In genomic region chr16:55389426-55390073, GRCh38 we compare ENCODE assay signal across 26 cellular contexts.
A peak's percentile ranks its signal among the peaks of the same experiment; 100 is the strongest.
DNase-seq lines count a peak whose midpoint lies in the region; ATAC-seq and TF ChIP-seq lines count a peak whose summit lies in the region.
"Had no signal": no experiment of that assay in that cellular context is flagged by ENCODE, and none has a peak within 500 bp of the region (broad histone marks: within the 10 kb centered on the region; RNA-seq: fewer than 3 reads in every experiment).

No MANE protein-coding gene starts in this region.

- ATAC-seq in left cardiac atrium (peak; percentile 55 to 71), psoas muscle (peak; percentile 78 to 89 (median 86)), HG02938 (IDR thresholded peaks at IDR 0.05; ENCODE audit: unreplicated experiment) (no peak), GM19455 (IDR thresholded peaks at IDR 0.05; ENCODE audit: unreplicated experiment) (no peak), GM19023 (IDR thresholded peaks at IDR 0.05; ENCODE audit: unreplicated experiment) (no peak)
- ATAC-seq: activated CD4-positive, CD25-positive, alpha-beta regulatory T cell treated with anti-CD3 and anti-CD28 coated beads, Interleukin-2, amount 50 U/mL, for 24 hours; activated CD8-positive, alpha-beta T cell treated with anti-CD3 and anti-CD28 coated beads for 36 hours; PC-3; T-cell had no signal

- 47 to 58% (median 49%) methylated on average over 9 of the region's 9 CpGs for WGBS in psoas muscle, 3 donors

- no peaks in the 10 kb centered on the region for H3K36me3 ChIP-seq in PC-9 (ENCODE audit: low read depth)
- no peaks in the 10 kb centered on the region for H3K36me3 ChIP-seq in psoas muscle (ENCODE audit: insufficient read depth in 1 of 2, low read depth in 1 of 2)
- H3K36me3 ChIP-seq: SJCRH30, tibial nerve had no signal

- H4K20me1 ChIP-seq in PC-9 (ENCODE audit: insufficient read depth): no peaks in the 10 kb centered on the region

- CTCF ChIA-PET in PC-9 (lab: Charles Lee): no interaction called here

- intact Hi-C loops in PC-9 (cut with micrococcal nuclease; ENCODE audit: unreplicated experiment) (no loop called here), left cardiac atrium (cut with DNase I) (no loop called here), psoas muscle (cut with DNase I) (no loop called here)

- H3K9me3 ChIP-seq in PC-9 (ENCODE audit: insufficient read depth, low read depth) (no peaks in the 10 kb centered on the region; the same call in 1 of the 2 replicates), psoas muscle (no peaks in the 10 kb centered on the region)
- H3K9me3 ChIP-seq: SJCRH30, tibial nerve had no signal

- POLR2A ChIA-PET in PC-9 (lab: Charles Lee; ENCODE audit: unreplicated experiment): no interaction called here

- H3K27ac ChIP-seq in C4-2B (peak overlapping the region; percentile 18), PC-9 (peak overlapping the region; percentile 57), psoas muscle (peak overlapping the region; percentile 60)
- H3K27ac ChIP-seq: hepatocyte, SJCRH30, tibial nerve had no signal

- TF ChIP-seq CTCF in C4-2B (conservative IDR thresholded peaks at IDR 0.05) (no peak), PC-9 (conservative IDR thresholded peaks at IDR 0.05) (no peak), psoas muscle (IDR thresholded peaks at IDR 0.05) (no peak)

- no peak overlapping the region for H2AFZ ChIP-seq in PC-9
- H2AFZ ChIP-seq: hepatocyte had no signal

- H3K9me2 ChIP-seq in PC-9 (ENCODE audit: insufficient read depth): no peaks in the 10 kb centered on the region

- no peaks in the 10 kb centered on the region for H3K79me2 ChIP-seq in PC-9 (ENCODE audit: low read depth)
- H3K79me2 ChIP-seq: hepatocyte had no signal

- peaks cover 20% of the 10 kb centered on the region for H3F3A ChIP-seq in PC-9 (ENCODE audit: insufficient read depth, low read depth)

- no peak overlapping the region for H3K4me3 ChIP-seq in PC-9
- H3K4me3 ChIP-seq in psoas muscle: no peak overlapping the region
- H3K4me3 ChIP-seq: hepatocyte, SJCRH30, tibial nerve had no signal

- peak in 1 of 2 experiments; percentile 73 for DNase-seq in PC-9
- peak; percentile 30 for DNase-seq in left cardiac atrium
- DNase-seq in psoas muscle: peak; percentile 52 to 72
- DNase-seq in NCI-H128 (lab: John Stamatoyannopoulos, UW; ENCODE audit: unreplicated experiment): no peak
- DNase-seq: activated CD8-positive, alpha-beta T cell treated with anti-CD3 and anti-CD28 coated beads for 36 hours; activated naive CD4-positive, alpha-beta T cell treated with Interleukin-2 at 50 U/mL for 16 hours; activated T-cell treated with anti-CD3 and anti-CD28 coated beads, Interleukin-2, amount 50 U/mL, for 24 hours; amniotic stem cell; Calu3; dermis blood vessel endothelial cell; HCEC 1CT; IMR-90; NCI-H1694 treated with DMSO at 0.1 percent for 48 hours; NCI-H2227 treated with DMSO at 0.1 percent for 48 hours; PC-3; retina; SJCRH30; stimulated activated CD4-positive, alpha-beta T cell treated with anti-CD3 and anti-CD28 coated beads, Interleukin-12 subunit alpha, Interleukin-12 subunit beta, amount 100 ng/mL, for 4 hours; T-cell had no signal

- peak overlapping the region; percentile 50 for H3K4me2 ChIP-seq in PC-9
- H3K4me2 ChIP-seq: hepatocyte had no signal

- H3K4me1 ChIP-seq in PC-9 (replicated peaks; ENCODE audit: insufficient read depth) (peaks cover 48% of the 10 kb centered on the region), psoas muscle (no peaks in the 10 kb centered on the region)

- BruUV-seq in PC-9 (replicated peaks; lab: Mats Ljungman, UMichigan): no TSS peak

- no peaks in the 10 kb centered on the region for H3K27me3 ChIP-seq in PC-9 (ENCODE audit: insufficient read depth, low read depth)
- no peaks in the 10 kb centered on the region for H3K27me3 ChIP-seq in psoas muscle (ENCODE audit: insufficient read depth in 3 of 3, low read length in 2 of 3)
- H3K27me3 ChIP-seq: hepatocyte, SJCRH30, tibial nerve had no signal

Comparison
In these comparisons a context has a peak if more than half of its experiments do, and no peak if none do; other contexts are left out.
1. ATAC-seq: peak in left cardiac atrium (2 of 2) and psoas muscle (4 of 4); none in HG02938 (single experiment), GM19455 (single experiment) and GM19023 (single experiment).
2. Peak in every context shown above with its lines, with median percentiles within 50 percentile points of each other: H3K27ac ChIP-seq.